In the genomic region with DNA sequence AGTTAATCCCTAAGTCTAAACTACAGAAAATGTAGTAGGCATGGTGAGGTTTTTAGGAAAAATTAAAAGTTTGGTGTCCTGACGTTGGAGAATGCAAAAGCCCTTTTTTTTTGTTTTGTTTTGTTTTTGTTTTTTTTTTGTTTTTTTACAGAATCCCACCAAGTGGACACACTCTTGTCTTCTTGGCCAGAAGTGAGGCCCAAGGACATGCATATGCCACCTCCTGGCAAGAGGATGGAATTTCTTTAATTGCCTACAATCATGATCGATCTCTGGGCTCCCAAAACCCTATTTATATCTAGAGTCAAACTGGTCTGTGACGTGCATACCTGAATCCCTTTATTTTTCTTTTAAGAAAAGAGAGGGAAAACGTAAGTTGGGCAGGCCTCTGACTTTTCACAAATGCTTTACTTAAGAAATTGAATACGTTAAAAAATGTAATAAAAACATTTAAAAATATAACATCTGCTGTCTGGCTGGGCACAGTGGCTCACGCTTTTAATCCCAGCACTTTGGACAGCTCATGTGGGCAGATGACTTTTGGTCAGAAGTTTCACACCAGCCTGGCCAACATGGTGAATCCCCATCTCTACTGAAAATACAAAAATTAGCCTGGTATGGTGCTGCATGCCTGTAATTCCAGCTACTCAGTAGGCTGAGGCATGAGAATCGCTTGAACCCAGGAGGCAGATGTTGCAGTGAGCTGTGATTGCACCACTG, we compare ENCODE assay signal across 29 cellular contexts.
DNase-seq lines count a peak whose midpoint lies in the region; TF ChIP-seq lines count a peak whose summit lies in the region.
"Had no signal": no experiment of that assay in that cellular context is flagged by ENCODE, and none has a peak within 500 bp of the region (broad histone marks: within the 10 kb centered on the region; RNA-seq: fewer than 3 reads in every experiment).

No MANE protein-coding gene starts in this region.

- H3K23ac ChIP-seq in mesendoderm (ENCODE audit: low read length) = no peak overlapping the region

- H3K27me3 ChIP-seq in mesendoderm (ENCODE audit: insufficient read depth, low read length, poor library complexity) = no peaks in the 10 kb centered on the region
- H3K27me3 ChIP-seq: cardiac muscle cell, left lung, right atrium auricular region had no signal

- no peak overlapping the region for H3K4me2 ChIP-seq in mesendoderm (ENCODE audit: low read length)

- TF ChIP-seq CTCF in VCaP (conservative IDR thresholded peaks at IDR 0.05) = peak; percentile 54

- H2BK15ac ChIP-seq in mesendoderm (replicated peaks; ENCODE audit: low read depth) = no peak overlapping the region

- H3K18ac ChIP-seq in mesendoderm (ENCODE audit: low read length) = no peak overlapping the region

- DNase-seq in DMS53 (lab: John Stamatoyannopoulos, UW) (peak; percentile 26), DMS53 treated with DMSO at 0.1 percent for 48 hours (lab: John Stamatoyannopoulos, UW; ENCODE audit: unreplicated experiment) (no peak), NCI-H69 (lab: John Stamatoyannopoulos, UW) (peak; percentile 26), mesendoderm (peak; percentile 26), HPDE6-E6E7 (ENCODE audit: extremely low spot score) (no peak), NCI-H1048 (lab: John Stamatoyannopoulos, UW) (no peak), NCI-H446 treated with DMSO at 0.1 percent for 48 hours (lab: John Stamatoyannopoulos, UW) (no peak)
- DNase-seq: 8988T; activated CD4-positive, alpha-beta memory T cell treated with anti-CD3 and anti-CD28 coated beads, Interleukin-2, amount 10 ng/mL, durations not matched to agents 7 days and 5 days; activated naive CD4-positive, alpha-beta T cell treated with anti-CD3 and anti-CD28 coated beads, Interleukin-2, amount 10 ng/mL, durations not matched to agents 7 days and 5 days; amygdala; cortex of kidney; DND-41; effector memory CD4-positive, alpha-beta T cell; erythroblast; GF-D8; glutamatergic neuron; islet precursor cell; left lung; mesenchymal stem cell; NCI-H1105; NCI-H187; NCI-H2227 treated with DMSO at 0.1 percent for 48 hours; small intestine; stimulated activated naive CD4-positive, alpha-beta T cell had no signal

- H4K5ac ChIP-seq in mesendoderm (ENCODE audit: low read length) = no peak overlapping the region

- no peaks in the 10 kb centered on the region for H3K36me3 ChIP-seq in mesendoderm (ENCODE audit: control insufficient read depth, insufficient read depth, low read length)
- H3K36me3 ChIP-seq: cardiac muscle cell, left lung, right atrium auricular region had no signal

- H3K4me3 ChIP-seq in mesendoderm (ENCODE audit: low read length) = no peak overlapping the region
- H3K4me3 ChIP-seq: cardiac muscle cell, left lung, right atrium auricular region had no signal

- no CpG with 5 or more reads among the region's 7 CpGs for WGBS in mesendoderm (ENCODE audit: extremely low coverage, insufficient coverage, low lambda C conversion rate)

- H3K79me2 ChIP-seq in mesendoderm (ENCODE audit: control insufficient read depth, insufficient read depth, low read length) = no peaks in the 10 kb centered on the region
- H3K79me2 ChIP-seq: parathyroid adenoma had no signal

- no peaks in the 10 kb centered on the region for H3K79me1 ChIP-seq in mesendoderm (ENCODE audit: low read length)

- H3K4ac ChIP-seq in mesendoderm (ENCODE audit: low read depth, low read length) = no peak overlapping the region

- no peak overlapping the region for H2AK5ac ChIP-seq in mesendoderm (ENCODE audit: low read length)

- H2BK5ac ChIP-seq in mesendoderm (ENCODE audit: low read length) = no peak overlapping the region

- no peak overlapping the region for H3K9ac ChIP-seq in mesendoderm (ENCODE audit: low read length)
- H3K9ac ChIP-seq: parathyroid adenoma had no signal

- H3K56ac ChIP-seq in mesendoderm (ENCODE audit: low read length) = no peak overlapping the region

- no peak overlapping the region for H4K8ac ChIP-seq in mesendoderm (ENCODE audit: low read depth, low read length)

- H2BK120ac ChIP-seq in mesendoderm (ENCODE audit: low read depth, low read length) = no peak overlapping the region

- no peaks in the 10 kb centered on the region for H3K4me1 ChIP-seq in mesendoderm (ENCODE audit: control insufficient read depth, low read depth, low read length)
- H3K4me1 ChIP-seq: left lung, parathyroid adenoma, right atrium auricular region had no signal

- no peak overlapping the region for H3K27ac ChIP-seq in VCaP
- H3K27ac ChIP-seq in mesendoderm (ENCODE audit: low read depth, low read length) = no peak overlapping the region
- H3K27ac ChIP-seq: cardiac muscle cell, left lung, parathyroid adenoma, right atrium auricular region had no signal

Comparison
In these comparisons a context has a peak if more than half of its experiments do, and no peak if none do; other contexts are left out.
1. DNase-seq: peak in DMS53 (single experiment), NCI-H69 (single experiment) and mesendoderm (single experiment); none in DMS53 treated with DMSO at 0.1 percent for 48 hours (single experiment), HPDE6-E6E7 (single experiment), NCI-H1048 (single experiment) and NCI-H446 treated with DMSO at 0.1 percent for 48 hours (single experiment).